Comparison of ENCODE assay signal across 8 cellular contexts in the genomic region with DNA sequence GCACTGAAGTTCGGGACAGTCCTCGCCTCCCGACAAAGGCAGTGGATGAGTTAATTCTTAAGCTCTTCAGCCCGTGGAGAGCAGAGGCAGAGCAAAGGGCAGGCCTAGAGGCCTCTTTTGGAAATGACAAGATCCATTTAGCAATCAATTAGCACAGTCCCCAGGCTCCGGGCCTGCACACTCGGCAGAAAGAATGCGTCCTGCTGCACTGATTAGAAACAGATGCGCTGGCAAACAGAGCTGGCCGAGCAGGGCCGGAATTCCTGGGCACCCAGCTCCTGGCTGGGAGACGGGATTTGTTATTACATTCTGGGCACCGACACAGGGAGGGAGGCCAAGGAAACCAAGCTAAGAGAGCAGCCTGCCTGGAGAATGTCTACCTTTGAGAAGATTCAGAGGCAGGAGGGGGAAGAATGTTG.
A peak's percentile ranks its signal among the peaks of the same experiment; 100 is the strongest.
DNase-seq lines count a peak whose midpoint lies in the region; ATAC-seq and TF ChIP-seq lines count a peak whose summit lies in the region.

No MANE protein-coding gene starts in this region.

- intact Hi-C loops in left colon (cut with DNase I, micrococcal nuclease) (no loop called here), stomach (cut with DNase I; ENCODE audit: low total_unique reads) (no loop called here)
- intact Hi-C loops in activated T-helper 1 cell treated with anti-CD3 and anti-CD28 coated beads, Interleukin-12 subunit alpha, Interleukin-12 subunit beta, Interleukin-2, Interleukin-4 antibody, amounts not matched to agents 30 ng/mL and 10 ng/mL and 1 ng/mL, durations not matched to agents 14 hours and 24 hours and 36 hours (cut with micrococcal nuclease): no loop called here

- H3K27ac ChIP-seq in stomach: peak overlapping the region in 4 of 5 donors; percentile 22 to 67 (median 36)

- H3K36me3 Mint-ChIP-seq in chondrocyte (ENCODE audit: low read depth): peaks cover 1% of the 10 kb centered on the region
- no peaks in the 10 kb centered on the region for H3K36me3 Mint-ChIP-seq in activated T-helper 1 cell treated with anti-CD3 and anti-CD28 coated beads, Interleukin-12 subunit alpha, Interleukin-12 subunit beta, Interleukin-2, Interleukin-4 antibody, amounts not matched to agents 30 ng/mL and 10 ng/mL and 1 ng/mL, durations not matched to agents 14 hours and 24 hours and 36 hours (ENCODE audit: low read depth)

- peak overlapping the region; percentile 84 for H3K27ac Mint-ChIP-seq in chondrocyte (ENCODE audit: unreplicated experiment)
- no peak overlapping the region for H3K27ac Mint-ChIP-seq in activated T-helper 1 cell treated with anti-CD3 and anti-CD28 coated beads, Interleukin-12 subunit alpha, Interleukin-12 subunit beta, Interleukin-2, Interleukin-4 antibody, amounts not matched to agents 30 ng/mL and 10 ng/mL and 1 ng/mL, durations not matched to agents 14 hours and 24 hours and 36 hours

- H3K27me3 ChIP-seq in stomach: no peaks in the 10 kb centered on the region

- no peak for TF ChIP-seq POLR2A in stomach (IDR thresholded peaks at IDR 0.05)

- no peak overlapping the region for H3K4me3 ChIP-seq in stomach

- H3K27me3 Mint-ChIP-seq in chondrocyte (ENCODE audit: low read depth): no peaks in the 10 kb centered on the region
- peaks cover 9% of the 10 kb centered on the region for H3K27me3 Mint-ChIP-seq in activated T-helper 1 cell treated with anti-CD3 and anti-CD28 coated beads, Interleukin-12 subunit alpha, Interleukin-12 subunit beta, Interleukin-2, Interleukin-4 antibody, amounts not matched to agents 30 ng/mL and 10 ng/mL and 1 ng/mL, durations not matched to agents 14 hours and 24 hours and 36 hours (ENCODE audit: insufficient read depth)

- ATAC-seq in left colon: no peak
- ATAC-seq in HG03175 (IDR thresholded peaks at IDR 0.05; ENCODE audit: unreplicated experiment): no peak
- no peak for ATAC-seq in HG03139 (IDR thresholded peaks at IDR 0.05; ENCODE audit: unreplicated experiment)
- ATAC-seq in GM21825 (IDR thresholded peaks at IDR 0.05; ENCODE audit: unreplicated experiment): no peak

- WGBS in stomach, 5 donors: 21 to 40% (median 31%) methylated on average over 12 of the region's 12 CpGs

- H3K4me1 ChIP-seq in stomach: peaks cover 12 to 65% (median 29%) of the 10 kb centered on the region in 4 donors

- DNase-seq in HCEC 1CT (peak; percentile 94), chondrocyte (ENCODE audit: low spot score) (peak; percentile 90), left colon (peak; percentile 47 to 76), stomach (peak; percentile 74)
- no peak for DNase-seq in activated T-helper 1 cell treated with anti-CD3 and anti-CD28 coated beads, Interleukin-12 subunit alpha, Interleukin-12 subunit beta, Interleukin-2, Interleukin-4 antibody, amounts not matched to agents 30 ng/mL and 10 ng/mL and 1 ng/mL, durations not matched to agents 14 hours and 24 hours and 36 hours (ENCODE audit: low spot score)

- peak; percentile 57 for TF ChIP-seq EP300 in stomach (IDR thresholded peaks at IDR 0.05)

- peaks cover 4% of the 10 kb centered on the region for H3K9me3 Mint-ChIP-seq in chondrocyte (ENCODE audit: low read depth)
- H3K9me3 Mint-ChIP-seq in activated T-helper 1 cell treated with anti-CD3 and anti-CD28 coated beads, Interleukin-12 subunit alpha, Interleukin-12 subunit beta, Interleukin-2, Interleukin-4 antibody, amounts not matched to agents 30 ng/mL and 10 ng/mL and 1 ng/mL, durations not matched to agents 14 hours and 24 hours and 36 hours: no peaks in the 10 kb centered on the region

- TF ChIP-seq CTCF in chondrocyte (IDR thresholded peaks at IDR 0.05): peak; percentile 56
- no peak for TF ChIP-seq CTCF in stomach (IDR thresholded peaks at IDR 0.05)

- H3K9me3 ChIP-seq in stomach: no peaks in the 10 kb centered on the region

- peak overlapping the region; percentile 1 for H3K4me3 Mint-ChIP-seq in chondrocyte (ENCODE audit: unreplicated experiment)
- H3K4me3 Mint-ChIP-seq in activated T-helper 1 cell treated with anti-CD3 and anti-CD28 coated beads, Interleukin-12 subunit alpha, Interleukin-12 subunit beta, Interleukin-2, Interleukin-4 antibody, amounts not matched to agents 30 ng/mL and 10 ng/mL and 1 ng/mL, durations not matched to agents 14 hours and 24 hours and 36 hours: no peak overlapping the region

- H3K36me3 ChIP-seq in stomach: no peaks in the 10 kb centered on the region

- H3K4me1 Mint-ChIP-seq in chondrocyte (ENCODE audit: low read depth): peaks cover 70% of the 10 kb centered on the region
- no peaks in the 10 kb centered on the region for H3K4me1 Mint-ChIP-seq in activated T-helper 1 cell treated with anti-CD3 and anti-CD28 coated beads, Interleukin-12 subunit alpha, Interleukin-12 subunit beta, Interleukin-2, Interleukin-4 antibody, amounts not matched to agents 30 ng/mL and 10 ng/mL and 1 ng/mL, durations not matched to agents 14 hours and 24 hours and 36 hours (ENCODE audit: low read depth)
